8 cellular contexts compared by ENCODE assay signal in the genomic region with DNA sequence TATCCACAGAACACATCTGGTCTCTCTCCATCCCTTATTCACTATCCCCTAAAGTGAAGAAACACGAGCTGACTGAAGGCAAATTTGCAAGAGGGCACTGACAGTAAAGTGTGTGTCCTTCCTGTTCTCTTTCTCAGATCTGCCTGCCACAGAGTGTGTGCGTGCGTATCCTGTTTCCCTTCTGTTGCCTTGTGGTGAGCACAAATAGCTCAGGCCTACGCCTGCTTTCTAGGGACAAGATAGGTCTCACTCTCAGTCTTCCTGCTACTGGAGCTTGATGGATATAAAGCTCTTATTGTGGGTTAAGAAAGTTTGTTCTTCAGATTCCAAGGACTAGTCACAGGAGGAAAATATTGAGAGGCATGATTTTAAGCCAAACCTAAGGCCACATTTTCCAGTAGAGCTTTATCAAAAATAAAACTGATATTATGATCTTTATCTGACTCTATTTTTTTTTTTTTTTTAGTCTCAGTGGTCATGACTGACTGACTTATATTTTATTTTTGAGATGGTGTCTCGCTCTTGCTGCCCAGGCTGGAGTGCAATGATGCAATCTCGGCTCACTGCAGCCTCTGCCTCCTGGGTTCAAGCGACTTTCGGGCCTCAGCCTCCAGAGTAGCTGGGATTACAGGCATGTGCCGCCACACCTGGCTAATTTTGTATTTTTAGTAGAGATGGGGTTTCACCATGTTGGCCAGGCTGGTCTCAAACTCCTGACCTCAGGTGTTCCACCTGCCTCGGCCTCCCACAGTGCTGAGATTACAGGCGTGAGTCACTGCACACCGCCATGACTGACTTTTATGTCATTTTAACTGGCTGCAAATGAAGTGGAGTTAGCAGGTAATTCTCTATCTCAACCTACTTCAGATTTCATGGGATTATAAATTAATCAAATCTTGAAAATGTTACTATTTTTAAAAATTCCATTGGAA.
A peak's percentile ranks its signal among the peaks of the same experiment; 100 is the strongest.
DNase-seq lines count a peak whose midpoint lies in the region; ATAC-seq and TF ChIP-seq lines count a peak whose summit lies in the region.

No MANE protein-coding gene starts in this region.

- POLR2A ChIA-PET in AG04449 (lab: Yijun Ruan, JAX), result interaction anchor here (0.8 to 1.2 kb wide), 2 partner anchors 48 to 295 kb away, joined by 3 to 4 read pairs; no protein-coding TSS in a partner anchor

- CTCF ChIA-PET in AG04449 (lab: Yijun Ruan, JAX), result interaction anchor here (0.7 kb wide), 1 partner anchor 21 kb away, joined by 3 read pairs; no protein-coding TSS in a partner anchor

- no peak overlapping the region for H3K4me3 ChIP-seq in AG04449 (ENCODE audit: low read depth, low read length)

- TF ChIP-seq CTCF in AG04449 (IDR thresholded peaks at IDR 0.05; ENCODE audit: insufficient read depth, low read length, missing control alignments), result no peak

- ATAC-seq in GM18511 (IDR thresholded peaks at IDR 0.05; ENCODE audit: unreplicated experiment) (peak; percentile 99), HG02840 (IDR thresholded peaks at IDR 0.05; ENCODE audit: low FRiP score, unreplicated experiment) (peak; percentile 98)

- DNase-seq in AG04449 (ENCODE audit: low read depth, low spot score) (peak; percentile 77), NOMO-1 treated with DMSO at 0.1 percent for 48 hours (lab: John Stamatoyannopoulos, UW; ENCODE audit: unreplicated experiment) (peak; percentile 90), left kidney (ENCODE audit: low read depth, low spot score) (peak; percentile 88), DMS114 treated with DMSO at 0.1 percent for 48 hours (lab: John Stamatoyannopoulos, UW; ENCODE audit: unreplicated experiment) (no peak), cortex of kidney (lab: John Stamatoyannopoulos, UW) (no peak)
- DNase-seq in activated naive CD4-positive, alpha-beta T cell treated with Interleukin-2 at 50 U/mL for 16 hours, result peak; percentile 32

Comparison
In these comparisons a context has a peak if more than half of its experiments do, and no peak if none do; other contexts are left out.
1. DNase-seq: peak in AG04449 (single experiment), NOMO-1 treated with DMSO at 0.1 percent for 48 hours (single experiment), activated naive CD4-positive, alpha-beta T cell treated with Interleukin-2 at 50 U/mL for 16 hours (single experiment) and left kidney (single experiment); none in DMS114 treated with DMSO at 0.1 percent for 48 hours (single experiment) and cortex of kidney (single experiment).